In the genomic region with DNA sequence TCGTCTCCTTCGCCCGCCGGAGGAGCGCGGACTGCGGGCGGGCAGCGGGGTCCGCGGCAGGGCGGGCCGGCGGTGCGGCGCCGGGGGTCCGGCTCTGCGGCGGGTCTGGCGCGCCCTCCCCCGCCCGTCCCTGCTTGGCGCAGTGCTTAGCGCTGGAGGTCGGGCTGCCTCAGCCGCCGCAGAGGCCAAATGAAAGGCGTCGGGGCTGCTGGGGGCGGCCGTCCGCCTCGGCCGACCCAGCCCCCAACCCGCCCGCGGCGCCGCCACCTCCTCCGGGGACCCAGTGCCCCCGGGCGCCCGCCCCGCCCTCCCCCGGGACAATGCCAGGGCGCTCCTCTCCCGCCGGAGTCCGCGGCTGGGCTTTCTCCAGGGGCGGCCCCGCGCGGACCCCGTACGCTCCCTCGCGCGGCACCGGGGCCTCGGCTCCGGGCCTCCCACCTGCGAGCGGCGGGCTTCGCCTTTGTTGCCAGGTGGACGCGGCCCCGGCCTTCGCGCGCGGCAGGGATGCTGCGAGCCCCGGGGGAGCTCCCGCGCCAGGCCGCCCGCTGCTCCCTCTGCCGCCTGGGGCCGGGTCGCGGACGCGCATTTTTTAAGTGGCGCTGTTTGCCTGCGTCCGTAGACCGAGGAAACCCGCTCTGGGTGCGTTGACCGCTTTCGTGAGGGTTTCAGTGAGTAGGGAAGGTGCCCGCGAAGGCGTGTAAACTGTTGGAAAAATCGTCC, we compare ENCODE assay signal across 8 cellular contexts. TPM values are rescaled to one million over a fixed set of nuclear protein-coding genes. Genes with fewer than 3 reads are reported as not detected.
A peak's percentile ranks its signal among the peaks of the same experiment; 100 is the strongest.
DNase-seq lines count a peak whose midpoint lies in the region; ATAC-seq and TF ChIP-seq lines count a peak whose summit lies in the region.

No MANE protein-coding gene starts in this region.

- peak; percentile 35 for TF ChIP-seq CTCF in DOHH2 (IDR thresholded peaks at IDR 0.05; ENCODE audit: low read depth, low read length, poor library complexity, severe bottlenecking)
- no peak for TF ChIP-seq CTCF in lower leg skin (IDR thresholded peaks at IDR 0.05)

- peaks cover 56% of the 10 kb centered on the region for H3K79me2 ChIP-seq in DOHH2 (ENCODE audit: control insufficient read depth, low read length)

- no peak for TF ChIP-seq POLR2A in lower leg skin (IDR thresholded peaks at IDR 0.05)

- H3K36me3 ChIP-seq in DOHH2 (ENCODE audit: control insufficient read depth, low read length), result peaks cover 10% of the 10 kb centered on the region

- peak overlapping the region; percentile 74 to 98 (median 92) for H3K27ac Mint-ChIP-seq in IgD-negative memory B cell

- H3K27me3 Mint-ChIP-seq in IgD-negative memory B cell, result peaks cover 14% of the 10 kb centered on the region

- peak overlapping the region; percentile 68 for H3K4me2 ChIP-seq in DOHH2 (ENCODE audit: low read length)

- intact Hi-C loops in lower leg skin (cut with DNase I; ENCODE audit: low total_unique reads), result no loop called here

- no peaks in the 10 kb centered on the region for H3K27me3 ChIP-seq in DOHH2 (ENCODE audit: control insufficient read depth, low read length)

- DNase-seq in activated CD4-positive, alpha-beta T cell treated with anti-CD3 and anti-CD28 coated beads for 48 hours, result peak; percentile 59
- peak; percentile 57 for DNase-seq in dermis blood vessel endothelial cell
- DNase-seq in lower leg skin (ENCODE audit: low spot score in 2 of 2), result peak in 1 of 2 donors; percentile 89
- DNase-seq in stimulated activated CD4-positive, alpha-beta T cell treated with anti-CD3 and anti-CD28 coated beads, TNF-alpha, amount 100 ng/mL, for 48 hours (ENCODE audit: low read depth in 3 of 3), result peak in 2 of 3 donors; percentile 23
- no peak for DNase-seq in COLO829 (ENCODE audit: low spot score)

- 0 to 1% methylated on average over 12 to 14 of the region's 99 CpGs for WGBS in lower leg skin, 2 donors

- H3K4me3 ChIP-seq in DOHH2 (ENCODE audit: low read length) (peak overlapping the region; percentile 78), lower leg skin (ENCODE audit: low read depth, poor library complexity, severe bottlenecking) (peak overlapping the region; percentile 88)

- H3K9me2 ChIP-seq in DOHH2 (replicated peaks; ENCODE audit: control insufficient read depth, low read length), result no peaks in the 10 kb centered on the region

- H3F3A ChIP-seq in DOHH2 (ENCODE audit: control insufficient read depth, insufficient read depth), result peaks cover 4% of the 10 kb centered on the region; the same call in 1 of the 2 replicates

- H3K36me3 Mint-ChIP-seq in IgD-negative memory B cell, result no peaks in the 10 kb centered on the region

- peak overlapping the region; percentile 33 for H3K27ac ChIP-seq in DOHH2 (ENCODE audit: low read depth, low read length)

- H3K4me3 Mint-ChIP-seq in IgD-negative memory B cell, result peak overlapping the region; percentile 92 to 99 (median 98)

- peaks cover 59% of the 10 kb centered on the region for H3K4me1 ChIP-seq in DOHH2 (ENCODE audit: control insufficient read depth, low read length)

- no peaks in the 10 kb centered on the region for H3K9me3 Mint-ChIP-seq in IgD-negative memory B cell

- no peaks in the 10 kb centered on the region for H3K9me3 ChIP-seq in DOHH2 (ENCODE audit: control insufficient read depth, insufficient read depth, low read length)

- peak; percentile 31 for ATAC-seq in GM21526 (IDR thresholded peaks at IDR 0.05; ENCODE audit: low FRiP score, unreplicated experiment)

- H3K4me1 Mint-ChIP-seq in IgD-negative memory B cell, result peaks cover 10 to 27% (median 13%) of the 10 kb centered on the region in 3 donors

- H4K20me1 ChIP-seq in DOHH2 (ENCODE audit: control insufficient read depth, insufficient read depth, low read depth, low read length), result peaks cover 10% of the 10 kb centered on the region

RNA-seq across cellular contexts. Expression of a gene that starts 0.6 kb away (rescaled TPM):
- polyA plus RNA-seq in IgD-negative memory B cell, result 36.3 TPM
- total RNA-seq in dermis blood vessel endothelial cell (986 and 1,136 TPM in 2 replicates), lower leg skin (100 to 1,000 TPM; 125 to 226 (median 158) TPM)
